9 cellular contexts compared by ENCODE assay signal in the genomic region with DNA sequence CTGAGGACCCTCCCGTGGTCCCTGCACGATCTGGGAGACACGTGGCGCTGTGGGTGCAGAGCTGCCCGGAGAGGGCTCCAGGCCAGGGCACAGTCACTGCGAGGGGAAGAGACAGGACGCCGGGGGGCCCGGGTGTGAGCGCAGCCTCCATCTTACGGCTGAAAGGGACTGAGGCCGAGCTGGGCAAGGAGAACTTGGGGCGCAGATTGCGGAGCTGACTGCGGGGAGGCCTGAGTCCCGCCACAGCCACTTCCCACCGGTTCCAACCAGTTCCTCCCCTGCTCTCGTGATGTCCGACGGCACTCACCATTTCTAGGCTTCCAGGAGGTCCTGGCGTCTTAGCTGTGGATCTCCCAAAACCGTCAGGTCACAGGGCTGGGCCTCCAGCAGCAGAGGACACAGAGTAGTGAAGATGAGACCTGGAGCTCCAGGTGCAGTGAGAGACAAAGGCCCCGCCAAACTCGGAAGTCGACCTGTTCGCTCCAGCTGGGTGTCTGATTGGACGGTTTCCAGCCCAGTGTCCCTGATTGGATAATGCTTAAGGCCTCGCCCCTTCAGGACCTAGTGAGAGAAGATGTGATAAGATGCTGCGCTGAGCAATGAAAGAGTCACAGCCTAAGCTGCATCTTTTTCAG. TPM values are rescaled to one million over a fixed set of nuclear protein-coding genes. Genes with fewer than 3 reads are reported as not detected.
A peak's percentile ranks its signal among the peaks of the same experiment; 100 is the strongest.
DNase-seq lines count a peak whose midpoint lies in the region; ATAC-seq and TF ChIP-seq lines count a peak whose summit lies in the region.
"Had no signal": no experiment of that assay in that cellular context is flagged by ENCODE, and none has a peak within 500 bp of the region (broad histone marks: within the 10 kb centered on the region; RNA-seq: fewer than 3 reads in every experiment).

No MANE protein-coding gene starts in this region.

- H3K27ac ChIP-seq in SK-N-SH (ENCODE audit: low read depth in 2 of 2, low read length in 1 of 2) (no peak overlapping the region), subcutaneous abdominal adipose tissue (ENCODE audit: low read depth, low read length) (no peak overlapping the region)
- H3K27ac ChIP-seq: A549 had no signal

- H3K36me3 Mint-ChIP-seq in activated naive CD4-positive, alpha-beta T cell treated with anti-CD3 and anti-CD28 coated beads, Interleukin-2, amount 10 ng/mL, durations not matched to agents 7 days and 5 days = peaks cover 10% of the 10 kb centered on the region

- CTCF ChIA-PET in SK-N-SH (lab: Yijun Ruan, JAX) = no interaction called here
- CTCF ChIA-PET in activated naive CD4-positive, alpha-beta T cell treated with anti-CD3 and anti-CD28 coated beads, Interleukin-2, amount 10 ng/mL, durations not matched to agents 7 days and 5 days (lab: Charles Lee) = no interaction called here

- H3K9me3 ChIP-seq in SK-N-SH (no peaks in the 10 kb centered on the region), subcutaneous abdominal adipose tissue (ENCODE audit: control insufficient read depth in 5 of 5, low read length in 5 of 5) (peaks cover 0 to 2% (median 0%) of the 10 kb centered on the region in 5 donors)
- H3K9me3 ChIP-seq: A549 had no signal

- ATAC-seq in SK-N-SH treated with all-trans-retinoic acid at 6 μM for 48 hours (no peak), GM21619 (IDR thresholded peaks at IDR 0.05; ENCODE audit: unreplicated experiment) (no peak)
- ATAC-seq: A549 had no signal

- H3K36me3 ChIP-seq in SK-N-SH (replicated peaks in 1 of 2; ENCODE audit: control insufficient read depth in 1 of 2, insufficient read depth in 2 of 2, low read length in 1 of 2) (no peaks in the 10 kb centered on the region), subcutaneous abdominal adipose tissue (ENCODE audit: control insufficient read depth in 5 of 5, insufficient read depth in 5 of 5, low read length in 5 of 5) (no peaks in the 10 kb centered on the region)

- H3K9me2 ChIP-seq in SK-N-SH = no peaks in the 10 kb centered on the region

- H3K4me3 ChIP-seq in SK-N-SH (ENCODE audit: low read depth in 2 of 2, low read length in 1 of 2) (no peak overlapping the region), subcutaneous abdominal adipose tissue (ENCODE audit: low read depth in 1 of 5, low read length in 5 of 5) (peak overlapping the region in 4 of 5 donors; percentile 31 to 46 (median 36))
- H3K4me3 ChIP-seq: A549 had no signal

- TF ChIP-seq EP300 in SK-N-SH (IDR thresholded peaks at IDR 0.05; ENCODE audit: borderline replicate concordance in 1 of 2, low read depth in 1 of 2, low read length in 1 of 2) = no peak

- H3K4me1 Mint-ChIP-seq in activated naive CD4-positive, alpha-beta T cell treated with anti-CD3 and anti-CD28 coated beads, Interleukin-2, amount 10 ng/mL, durations not matched to agents 7 days and 5 days = peaks cover 11% of the 10 kb centered on the region

- H4K20me1 ChIP-seq in SK-N-SH (ENCODE audit: insufficient read depth) = no peaks in the 10 kb centered on the region

- H3K4me1 ChIP-seq in SK-N-SH (ENCODE audit: control insufficient read depth in 1 of 2, insufficient read depth in 2 of 2, low read depth in 1 of 2, low read length in 1 of 2) = no peaks in the 10 kb centered on the region
- peaks cover 0 to 8% (median 2%) of the 10 kb centered on the region in 5 donors for H3K4me1 ChIP-seq in subcutaneous abdominal adipose tissue (ENCODE audit: control insufficient read depth in 5 of 5, insufficient read depth in 5 of 5, low read length in 5 of 5)
- H3K4me1 ChIP-seq: A549 had no signal

- WGBS in SK-N-SH (ENCODE audit: low lambda C conversion rate) = 13% methylated on average over 11 of the region's 29 CpGs

- H3K9ac ChIP-seq in SK-N-SH = no peak overlapping the region
- H3K9ac ChIP-seq in subcutaneous abdominal adipose tissue (ENCODE audit: low read length in 5 of 5) = no peak overlapping the region

- TF ChIP-seq RAD21 in SK-N-SH (IDR thresholded peaks at IDR 0.05; ENCODE audit: low read length) = no peak

- H2AFZ ChIP-seq in SK-N-SH (ENCODE audit: low read depth) = peak overlapping the region; percentile 59; the same call in 1 of the 2 replicates

- POLR2A ChIA-PET in SK-N-SH (lab: Yijun Ruan, JAX) = no interaction called here

- peak overlapping the region; percentile 52 for H3K4me3 Mint-ChIP-seq in activated naive CD4-positive, alpha-beta T cell treated with anti-CD3 and anti-CD28 coated beads, Interleukin-2, amount 10 ng/mL, durations not matched to agents 7 days and 5 days

- H3K4me2 ChIP-seq in SK-N-SH = no peak overlapping the region
- H3K4me2 ChIP-seq: A549 had no signal

- H3K27me3 Mint-ChIP-seq in activated naive CD4-positive, alpha-beta T cell treated with anti-CD3 and anti-CD28 coated beads, Interleukin-2, amount 10 ng/mL, durations not matched to agents 7 days and 5 days = peaks cover 8% of the 10 kb centered on the region

- no peak overlapping the region for H3K27ac Mint-ChIP-seq in activated naive CD4-positive, alpha-beta T cell treated with anti-CD3 and anti-CD28 coated beads, Interleukin-2, amount 10 ng/mL, durations not matched to agents 7 days and 5 days

- DNase-seq in SK-N-SH (peak; percentile 58), medulla oblongata (ENCODE audit: extremely low spot score) (peak; percentile 23), NCI-H226 (no peak), NCI-H1417 treated with DMSO at 0.1 percent for 48 hours (lab: John Stamatoyannopoulos, UW) (no peak)
- DNase-seq in activated naive CD4-positive, alpha-beta T cell treated with anti-CD3 and anti-CD28 coated beads, Interleukin-2, amount 10 ng/mL, durations not matched to agents 7 days and 5 days = peak; percentile 48

- peaks cover 3% of the 10 kb centered on the region for H3F3A ChIP-seq in SK-N-SH (replicated peaks; ENCODE audit: insufficient read depth)

- H3K9me3 Mint-ChIP-seq in activated naive CD4-positive, alpha-beta T cell treated with anti-CD3 and anti-CD28 coated beads, Interleukin-2, amount 10 ng/mL, durations not matched to agents 7 days and 5 days = peaks cover 45% of the 10 kb centered on the region

- H3K27me3 ChIP-seq in SK-N-SH (ENCODE audit: insufficient read depth) = no peaks in the 10 kb centered on the region
- peaks cover 0 to 6% (median 0%) of the 10 kb centered on the region in 5 donors for H3K27me3 ChIP-seq in subcutaneous abdominal adipose tissue (ENCODE audit: control insufficient read depth in 5 of 5, insufficient read depth in 4 of 5, low read length in 5 of 5)

- no peak for TF ChIP-seq CTCF in SK-N-SH (IDR thresholded peaks at IDR 0.05)

- no peaks in the 10 kb centered on the region for H3K79me2 ChIP-seq in SK-N-SH (ENCODE audit: insufficient read depth)

TF ChIP-seq in SK-N-SH, 30 proteins besides CTCF, POLR2A, EP300 and RAD21 (continues in another document):
- TF ChIP-seq, protein P1, sequence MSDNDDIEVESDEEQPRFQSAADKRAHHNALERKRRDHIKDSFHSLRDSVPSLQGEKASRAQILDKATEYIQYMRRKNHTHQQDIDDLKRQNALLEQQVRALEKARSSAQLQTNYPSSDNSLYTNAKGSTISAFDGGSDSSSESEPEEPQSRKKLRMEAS (IDR thresholded peaks at IDR 0.05; ENCODE audit: low read depth) = no peak
- TF ChIP-seq NFIC (IDR thresholded peaks at IDR 0.05; ENCODE audit: borderline replicate concordance) (no peak), YY1 (IDR thresholded peaks at IDR 0.05; ENCODE audit: low read depth) (no peak), TEAD4 (IDR thresholded peaks at IDR 0.05; ENCODE audit: borderline replicate concordance, insufficient read depth) (no peak), SMC3 (IDR thresholded peaks at IDR 0.05; ENCODE audit: low read depth, low read length) (no peak), GATA2 (CRISPR knock-in tag; IDR thresholded peaks at IDR 0.05) (no peak), NRF1 (IDR thresholded peaks at IDR 0.05; ENCODE audit: low read depth, low read length) (no peak)
- TF ChIP-seq, protein P2, sequence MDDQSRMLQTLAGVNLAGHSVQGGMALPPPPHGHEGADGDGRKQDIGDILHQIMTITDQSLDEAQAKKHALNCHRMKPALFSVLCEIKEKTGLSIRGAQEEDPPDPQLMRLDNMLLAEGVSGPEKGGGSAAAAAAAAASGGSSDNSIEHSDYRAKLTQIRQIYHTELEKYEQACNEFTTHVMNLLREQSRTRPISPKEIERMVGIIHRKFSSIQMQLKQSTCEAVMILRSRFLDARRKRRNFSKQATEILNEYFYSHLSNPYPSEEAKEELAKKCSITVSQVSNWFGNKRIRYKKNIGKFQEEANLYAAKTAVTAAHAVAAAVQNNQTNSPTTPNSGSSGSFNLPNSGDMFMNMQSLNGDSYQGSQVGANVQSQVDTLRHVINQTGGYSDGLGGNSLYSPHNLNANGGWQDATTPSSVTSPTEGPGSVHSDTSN (IDR thresholded peaks at IDR 0.05) = no peak

TF ChIP-seq in SK-N-SH treated with all-trans-retinoic acid at 6 μM for 48 hours, 23 proteins besides CTCF, POLR2A, EP300 and RAD21 (continues in another document):
- no peak for TF ChIP-seq ZC3H10 (CRISPR knock-in tag; IDR thresholded peaks at IDR 0.05)
- no peak for TF ChIP-seq ZFP3 (CRISPR knock-in tag; IDR thresholded peaks at IDR 0.05)
- TF ChIP-seq, protein P3, sequence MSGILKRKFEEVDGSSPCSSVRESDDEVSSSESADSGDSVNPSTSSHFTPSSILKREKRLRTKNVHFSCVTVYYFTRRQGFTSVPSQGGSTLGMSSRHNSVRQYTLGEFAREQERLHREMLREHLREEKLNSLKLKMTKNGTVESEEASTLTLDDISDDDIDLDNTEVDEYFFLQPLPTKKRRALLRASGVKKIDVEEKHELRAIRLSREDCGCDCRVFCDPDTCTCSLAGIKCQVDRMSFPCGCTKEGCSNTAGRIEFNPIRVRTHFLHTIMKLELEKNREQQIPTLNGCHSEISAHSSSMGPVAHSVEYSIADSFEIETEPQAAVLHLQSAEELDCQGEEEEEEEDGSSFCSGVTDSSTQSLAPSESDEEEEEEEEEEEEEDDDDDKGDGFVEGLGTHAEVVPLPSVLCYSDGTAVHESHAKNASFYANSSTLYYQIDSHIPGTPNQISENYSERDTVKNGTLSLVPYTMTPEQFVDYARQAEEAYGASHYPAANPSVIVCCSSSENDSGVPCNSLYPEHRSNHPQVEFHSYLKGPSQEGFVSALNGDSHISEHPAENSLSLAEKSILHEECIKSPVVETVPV (CRISPR knock-in tag; IDR thresholded peaks at IDR 0.05) = no peak
- TF ChIP-seq CSDC2 (CRISPR knock-in tag; IDR thresholded peaks at IDR 0.05) = no peak
- no peak for TF ChIP-seq PPARA (CRISPR knock-in tag; IDR thresholded peaks at IDR 0.05; ENCODE audit: borderline replicate concordance)
- TF ChIP-seq TCF4 (CRISPR knock-in tag; IDR thresholded peaks at IDR 0.05; ENCODE audit: borderline replicate concordance) = no peak
- no peak for TF ChIP-seq ZNF70 (CRISPR knock-in tag; IDR thresholded peaks at IDR 0.05)

RNA-seq across cellular contexts. Expression of a gene that starts 4.8 kb away (rescaled TPM):
- 0.79 and 0.81 TPM in 2 replicates for polyA plus RNA-seq in SK-N-SH (2012; rRNA removed)
- polyA plus RNA-seq in SK-N-SH (2012; cell fraction: cytosol; rRNA removed) = 1.4 and 1.6 TPM in 2 replicates
- 1.2 and 1.6 TPM in 2 replicates for polyA plus RNA-seq in SK-N-SH (2012; cell fraction: nucleus; rRNA removed)
- polyA plus RNA-seq: A549 had no signal

RNA-seq across cellular contexts. Expression of a gene that starts 39.3 kb away (rescaled TPM):
- 4.1 and 7.3 TPM in 2 replicates for polyA plus RNA-seq in SK-N-SH (2012; rRNA removed)
- polyA plus RNA-seq in SK-N-SH (2012; cell fraction: cytosol; rRNA removed) = 5.6 and 6.4 TPM in 2 replicates
- 8.3 and 10.9 TPM in 2 replicates for polyA plus RNA-seq in SK-N-SH (2012; cell fraction: nucleus; rRNA removed)

RNA-seq across cellular contexts. Expression of a gene that starts 39.9 kb away (rescaled TPM):
- 4.3 and 6.7 TPM in 2 replicates for polyA plus RNA-seq in SK-N-SH (2012; rRNA removed)
- polyA plus RNA-seq in SK-N-SH (2012; cell fraction: cytosol; rRNA removed) = 5.8 and 6.2 TPM in 2 replicates
- polyA plus RNA-seq in SK-N-SH (2012; cell fraction: nucleus; rRNA removed) = 5.3 and 8.7 TPM in 2 replicates
- polyA plus RNA-seq: A549 had no signal

Comparison
In these comparisons a context has a peak if more than half of its experiments do, and no peak if none do; other contexts are left out.
1. DNase-seq: peak in SK-N-SH (single experiment), activated naive CD4-positive, alpha-beta T cell treated with anti-CD3 and anti-CD28 coated beads, Interleukin-2, amount 10 ng/mL, durations not matched to agents 7 days and 5 days (single experiment) and medulla oblongata (single experiment); none in NCI-H226 (single experiment) and NCI-H1417 treated with DMSO at 0.1 percent for 48 hours (single experiment).
2. H3K4me3 ChIP-seq: peak in subcutaneous abdominal adipose tissue (4 of 5); none in SK-N-SH (0 of 2).